Comparison of ENCODE assay signal across 12 cellular contexts in genomic region chr4:37661643-37662221, GRCh38. TPM values are rescaled to one million over a fixed set of nuclear protein-coding genes. Genes with fewer than 3 reads are reported as not detected.
A peak's percentile ranks its signal among the peaks of the same experiment; 100 is the strongest.
DNase-seq lines count a peak whose midpoint lies in the region; ATAC-seq and TF ChIP-seq lines count a peak whose summit lies in the region.
"Had no signal": no experiment of that assay in that cellular context is flagged by ENCODE, and none has a peak within 500 bp of the region (broad histone marks: within the 10 kb centered on the region; RNA-seq: fewer than 3 reads in every experiment).

No MANE protein-coding gene starts in this region.

- H3K4me1 ChIP-seq in Panc1 (ENCODE audit: control insufficient read depth, insufficient read depth, low read length), result peaks cover 55% of the 10 kb centered on the region
- peaks cover 47% of the 10 kb centered on the region for H3K4me1 ChIP-seq in skeletal muscle satellite cell (ENCODE audit: control insufficient read depth, insufficient read depth, low read length)

- peak overlapping the region; percentile 63 for H3K27ac ChIP-seq in Panc1 (ENCODE audit: low read length)
- H3K27ac ChIP-seq: lower lobe of right lung had no signal

- no peaks in the 10 kb centered on the region for H3K36me3 ChIP-seq in Panc1 (ENCODE audit: control insufficient read depth, insufficient read depth, low read length)
- no peaks in the 10 kb centered on the region for H3K36me3 ChIP-seq in skeletal muscle satellite cell (ENCODE audit: insufficient read depth, low read length)
- H3K36me3 ChIP-seq: lower lobe of right lung had no signal

- intact Hi-C loops in Panc1 (cut with micrococcal nuclease; ENCODE audit: unreplicated experiment), result no loop called here

- in situ Hi-C loops in Panc1 (cut with HindIII; ENCODE audit: low pct_unique_long_range_greater_than_20kb, low sequenced_read_pairs), result no loop called here

- no TSS peak for BruUV-seq in Panc1 (replicated peaks; lab: Mats Ljungman, UMichigan)

- ATAC-seq in Panc1 (no peak), HG02678 (IDR thresholded peaks at IDR 0.05; ENCODE audit: unreplicated experiment) (no peak), GM21423 (IDR thresholded peaks at IDR 0.05; ENCODE audit: unreplicated experiment) (no peak), GM21515 (IDR thresholded peaks at IDR 0.05; ENCODE audit: unreplicated experiment) (no peak)
- ATAC-seq: lower lobe of right lung had no signal

- CTCF ChIA-PET in Panc1 (lab: Charles Lee), result no interaction called here

- H3K4me3 ChIP-seq in Panc1 (ENCODE audit: low read depth in 2 of 2, low read length in 2 of 2) (no peak overlapping the region), fibroblast of mammary gland (ENCODE audit: control insufficient read depth, low read depth, low read length) (no peak overlapping the region), skeletal muscle satellite cell (ENCODE audit: low read length) (no peak overlapping the region)
- H3K4me3 ChIP-seq: lower lobe of right lung had no signal

- no peaks in the 10 kb centered on the region for H3K9me3 ChIP-seq in Panc1 (ENCODE audit: control insufficient read depth, insufficient read depth, low read depth, low read length)
- no peaks in the 10 kb centered on the region for H3K9me3 ChIP-seq in skeletal muscle satellite cell (replicated peaks; ENCODE audit: low read length)

- H3K4me2 ChIP-seq in skeletal muscle satellite cell (ENCODE audit: low read length), result peak overlapping the region; percentile 3

- H3K27me3 ChIP-seq in Panc1 (ENCODE audit: control insufficient read depth, insufficient read depth, low read length) (no peaks in the 10 kb centered on the region), skeletal muscle satellite cell (ENCODE audit: control insufficient read depth, insufficient read depth, low read length) (no peaks in the 10 kb centered on the region)

- POLR2A ChIA-PET in Panc1 (lab: Charles Lee), result no interaction called here

- TF ChIP-seq CTCF in Panc1 (IDR thresholded peaks at IDR 0.05) (no peak), fibroblast of mammary gland (conservative IDR thresholded peaks at IDR 0.05; ENCODE audit: control insufficient read depth, insufficient read depth, low read depth, low read length) (no peak)

- DNase-seq in GM03348 (ENCODE audit: low spot score), result peak; percentile 54
- DNase-seq in Panc1 (ENCODE audit: low read depth, low spot score), result no peak
- DNase-seq in fibroblast of mammary gland (ENCODE audit: low read depth), result peak; percentile 65
- no peak for DNase-seq in NCI-H1092 (lab: John Stamatoyannopoulos, UW)
- DNase-seq: activated CD8-positive, alpha-beta memory T cell treated with anti-CD3 and anti-CD28 coated beads for 24 hours; lower lobe of right lung; NCI-H82; T-helper 2 cell had no signal

- no peak overlapping the region for H3K9ac ChIP-seq in skeletal muscle satellite cell (ENCODE audit: low read depth, low read length)

RNA-seq across cellular contexts. Expression of gene RELL1, which starts 24.4 kb away (rescaled TPM):
- total RNA-seq in Panc1 (2021; ENCODE audit: unreplicated experiment), result 29.1 TPM
- 7.2 TPM for polyA plus RNA-seq in Panc1 (2012; ENCODE audit: insufficient read length)
- 39.8 and 43.2 TPM in 2 replicates for total RNA-seq in skeletal muscle satellite cell (2012; rRNA removed)

Comparison
In these comparisons a context has a peak if more than half of its experiments do, and no peak if none do; other contexts are left out.
1. DNase-seq: peak in GM03348 (single experiment) and fibroblast of mammary gland (single experiment); none in Panc1 (single experiment) and NCI-H1092 (single experiment).